Comparison of ENCODE assay signal across 1 cellular context in genomic region chr2:187228986-187229385, GRCh38.
TF ChIP-seq lines count a peak whose summit lies in the region.

No MANE protein-coding gene starts in this region.

TF ChIP-seq in GM23338, 12 proteins besides CTCF, POLR2A, EP300 and RAD21 (continued from another document):
- TF ChIP-seq ZNF462 (CRISPR knock-in tag; IDR thresholded peaks at IDR 0.05) = no peak
- no peak for TF ChIP-seq JUNB (IDR thresholded peaks at IDR 0.05; ENCODE audit: unreplicated experiment)
- TF ChIP-seq NANOG (IDR thresholded peaks at IDR 0.05; ENCODE audit: borderline replicate concordance) = no peak
- TF ChIP-seq EZH2 (IDR thresholded peaks at IDR 0.05; ENCODE audit: low read depth, unreplicated experiment) = no peak
- TF ChIP-seq ETS1 (IDR thresholded peaks at IDR 0.05) = no peak
- TF ChIP-seq POLR2AphosphoS5 (IDR thresholded peaks at IDR 0.05; ENCODE audit: low read depth) = no peak
- no peak for TF ChIP-seq EZH2phosphoT487 (IDR thresholded peaks at IDR 0.05; ENCODE audit: unreplicated experiment)
- TF ChIP-seq ZNF114 (CRISPR knock-in tag; IDR thresholded peaks at IDR 0.05) = no peak
TF ChIP-seq in GM23338: peak in this region for 0.
